In the genomic region with DNA sequence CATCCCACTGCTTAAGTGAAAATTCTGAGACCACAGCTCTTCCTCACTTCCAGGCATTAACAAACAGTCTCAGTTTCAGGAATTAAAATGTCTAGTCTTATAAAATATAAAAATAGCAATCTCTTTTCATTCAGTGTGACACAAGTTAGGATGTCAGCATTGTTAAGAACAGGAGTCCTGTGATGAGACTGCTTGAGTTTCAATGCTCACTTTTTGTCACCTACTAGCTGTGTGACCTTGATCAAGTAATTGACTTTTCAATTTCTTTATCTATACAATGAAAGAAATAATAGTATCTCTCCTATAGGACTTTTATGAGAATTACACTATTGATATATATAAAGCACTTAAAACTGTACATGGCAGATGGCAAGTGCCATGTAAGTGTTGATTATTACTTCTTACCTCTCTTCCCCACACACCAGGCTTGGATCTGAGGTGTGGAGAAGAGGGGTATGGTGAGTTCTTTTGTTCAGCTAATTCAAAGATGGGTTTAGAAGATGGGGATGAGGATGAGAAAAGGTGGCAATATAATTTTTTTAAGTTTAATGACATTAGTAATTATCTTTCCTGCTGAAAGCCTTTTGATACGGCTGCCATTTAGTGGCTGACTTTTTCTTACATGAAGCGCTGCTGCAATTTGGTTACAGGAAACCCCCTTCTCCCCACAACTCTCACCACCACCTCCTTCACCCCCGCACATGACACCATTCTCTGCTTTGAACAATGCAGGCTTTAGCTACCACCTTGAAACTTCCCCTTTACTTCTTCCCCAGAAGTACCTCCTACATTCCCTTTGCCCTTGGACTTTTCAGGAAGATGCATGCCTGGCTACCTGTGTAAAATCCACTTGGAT, we compare ENCODE assay signal across 11 cellular contexts. TPM values are rescaled to one million over a fixed set of nuclear protein-coding genes. Genes with fewer than 3 reads are reported as not detected.
DNase-seq lines count a peak whose midpoint lies in the region; ATAC-seq, FAIRE-seq and TF ChIP-seq lines count a peak whose summit lies in the region.
"Had no signal": no experiment of that assay in that cellular context is flagged by ENCODE, and none has a peak within 500 bp of the region (broad histone marks: within the 10 kb centered on the region; RNA-seq: fewer than 3 reads in every experiment).

No MANE protein-coding gene starts in this region.

- peak; percentile 11 for DNase-seq in GM12891 (ENCODE audit: insufficient read length, low spot score)
- peak; percentile 42 for DNase-seq in GM12878 (ENCODE audit: low read depth, low spot score)
- no peak for DNase-seq in lower lobe of right lung
- DNase-seq in NCI-H1436 treated with DMSO at 0.1 percent for 48 hours (lab: John Stamatoyannopoulos, UW): no peak
- no peak for DNase-seq in dorsolateral prefrontal cortex
- DNase-seq in psoas muscle: no peak
- DNase-seq: WERI-Rb-1 had no signal

- TF ChIP-seq POLR2A in GM12891 (IDR thresholded peaks at IDR 0.05; ENCODE audit: low read depth, low read length) (no peak), GM12878 (IDR thresholded peaks at IDR 0.05; ENCODE audit: low read depth, low read length) (no peak)

- SMC1A ChIA-PET in GM12878 (lab: Charles Lee; ENCODE audit: uncharacterized antibody, unreplicated experiment): interaction anchor here (0.6 to 3.7 kb wide), 18 partner anchors 9 to 199 kb away, joined by 3 to 26 read pairs (median 4); a partner anchor contains a TSS

- TF ChIP-seq EP300 in GM12878 (IDR thresholded peaks at IDR 0.05; ENCODE audit: borderline replicate concordance in 1 of 2, control insufficient read depth in 1 of 2, low read depth in 2 of 2, low read length in 2 of 2): peak in 1 of 2 experiments; percentile 56; a peak in 2 of 4 replicates

- FAIRE-seq in GM12891 (lab: Jason Lieb, UNC) (peak; percentile 67), GM12878 (lab: Jason Lieb, UNC) (peak; percentile 38)

- 2% methylated on average over 3 of the region's 3 CpGs for WGBS in GM12878 (ENCODE audit: insufficient coverage, insufficient replicate concordance, low lambda C conversion rate, missing lambda C conversion rate)
- 83 to 93% (median 86%) methylated on average over 3 of the region's 3 CpGs for WGBS in psoas muscle, 3 donors

- H4K20me1 ChIP-seq in GM12878 (ENCODE audit: control insufficient read depth, insufficient read depth): no peaks in the 10 kb centered on the region

- POLR2A ChIA-PET in GM12878 (lab: Charles Lee): interaction anchor here (0.5 to 2.1 kb wide), 4 partner anchors 21 to 75 kb away, joined by 3 to 10 read pairs (median 4); a partner anchor contains a TSS

- intact Hi-C loops in GM12878 (cut with micrococcal nuclease; ENCODE audit: unreplicated experiment) (no loop called here), lower lobe of right lung (cut with DNase I) (no loop called here), dorsolateral prefrontal cortex (cut with DNase I) (no loop called here), psoas muscle (cut with DNase I) (no loop called here)

- H3K4me3 ChIP-seq in GM12878: no peak overlapping the region
- H3K4me3 ChIP-seq in lower lobe of right lung: no peak overlapping the region
- H3K4me3 ChIP-seq in dorsolateral prefrontal cortex: no peak overlapping the region
- H3K4me3 ChIP-seq in psoas muscle: no peak overlapping the region

- H3K79me2 ChIP-seq in GM12878 (ENCODE audit: control insufficient read depth, insufficient read depth, low read length): no peaks in the 10 kb centered on the region

- ATAC-seq in GM21423 (IDR thresholded peaks at IDR 0.05; ENCODE audit: unreplicated experiment) (peak; percentile 92), HG03442 (IDR thresholded peaks at IDR 0.05; ENCODE audit: unreplicated experiment) (peak; percentile 96), GM12878 (peak; percentile 97), lower lobe of right lung (no peak), psoas muscle (no peak)

- H3K27me3 ChIP-seq in GM12878 (replicated peaks in 1 of 2; ENCODE audit: control insufficient read depth in 2 of 2, insufficient read depth in 2 of 2, low read length in 1 of 2) (no peaks in the 10 kb centered on the region), lower lobe of right lung (ENCODE audit: low read depth) (no peaks in the 10 kb centered on the region), dorsolateral prefrontal cortex (peaks cover 0 to 4% (median 0%) of the 10 kb centered on the region in 45 donors), psoas muscle (ENCODE audit: insufficient read depth in 3 of 3, low read length in 2 of 3) (no peaks in the 10 kb centered on the region)

- H3K36me3 ChIP-seq in GM12878 (ENCODE audit: control insufficient read depth in 2 of 2, insufficient read depth in 2 of 2, low read length in 1 of 2) (no peaks in the 10 kb centered on the region), lower lobe of right lung (no peaks in the 10 kb centered on the region), psoas muscle (ENCODE audit: insufficient read depth in 1 of 2, low read depth in 1 of 2) (no peaks in the 10 kb centered on the region)
- H3K36me3 ChIP-seq: WERI-Rb-1 had no signal

- peak overlapping the region; percentile 61 for H2AFZ ChIP-seq in GM12878 (ENCODE audit: control insufficient read depth, low read depth, low read length)

- in situ Hi-C loops in GM12878 (cut with MboI): no loop called here

- no peak for TF ChIP-seq RAD21 in GM12878 (IDR thresholded peaks at IDR 0.05; ENCODE audit: insufficient read depth, low read depth, low read length)

- H3K9me3 ChIP-seq in GM12878 (replicated peaks; ENCODE audit: control insufficient read depth, insufficient read depth, low read length): no peaks in the 10 kb centered on the region
- H3K9me3 ChIP-seq in lower lobe of right lung: no peaks in the 10 kb centered on the region
- no peaks in the 10 kb centered on the region for H3K9me3 ChIP-seq in psoas muscle

- peak overlapping the region; percentile 75 for H3K4me2 ChIP-seq in GM12878 (ENCODE audit: control insufficient read depth, insufficient read depth)

- TF ChIP-seq CTCF in GM12878 (IDR thresholded peaks at IDR 0.05 in 2 of 3, conservative IDR thresholded peaks at IDR 0.05 in 1 of 3; ENCODE audit: control insufficient read depth in 2 of 3, extremely low read depth in 1 of 3, insufficient read depth in 1 of 3, low read depth in 3 of 3, low read length in 3 of 3): no peak
- no peak for TF ChIP-seq CTCF in lower lobe of right lung (IDR thresholded peaks at IDR 0.05)
- TF ChIP-seq CTCF in dorsolateral prefrontal cortex (IDR thresholded peaks at IDR 0.05 in 54 of 56, conservative IDR thresholded peaks at IDR 0.05 in 2 of 56; ENCODE audit: low read depth in 1 of 56, partially characterized antibody in 56 of 56): no peak
- TF ChIP-seq CTCF in psoas muscle (IDR thresholded peaks at IDR 0.05): no peak

- RAD21 ChIA-PET in GM12878 (lab: Charles Lee; ENCODE audit: unreplicated experiment): interaction anchor here (1.3 to 2.4 kb wide), 7 partner anchors 9 to 75 kb away, joined by 3 to 12 read pairs (median 8); a partner anchor contains a TSS

- no TSS peak for BruUV-seq in GM12878 (replicated peaks; lab: Mats Ljungman, UMichigan)

- no peak overlapping the region; the same call in 1 of the 2 replicates for H3K9ac ChIP-seq in GM12878 (ENCODE audit: control insufficient read depth, insufficient read depth, low read length)

- CTCF ChIA-PET in GM12878 (lab: Yijun Ruan, JAX): interaction anchor here (0.8 to 6.8 kb wide), 8 partner anchors 9 to 49 kb away, joined by 3 to 46 read pairs (median 3); no protein-coding TSS in a partner anchor

- H3K27ac ChIP-seq in GM12878 (ENCODE audit: control insufficient read depth, insufficient read depth) (peak overlapping the region; percentile 71), lower lobe of right lung (no peak overlapping the region), dorsolateral prefrontal cortex (no peak overlapping the region), psoas muscle (no peak overlapping the region)
- H3K27ac ChIP-seq: WERI-Rb-1 had no signal

- peaks cover 11% of the 10 kb centered on the region for H3K4me1 ChIP-seq in GM12878 (ENCODE audit: control insufficient read depth, insufficient read depth, low read length)
- no peaks in the 10 kb centered on the region for H3K4me1 ChIP-seq in lower lobe of right lung
- no peaks in the 10 kb centered on the region for H3K4me1 ChIP-seq in psoas muscle

TF ChIP-seq in GM12891, 5 proteins besides CTCF, POLR2A, EP300 and RAD21:
- TF ChIP-seq TAF1 (IDR thresholded peaks at IDR 0.05; ENCODE audit: low read depth, low read length) (no peak), POU2F2 (IDR thresholded peaks at IDR 0.05; ENCODE audit: low read depth, low read length) (peak; percentile 93; the same call in 1 of the 2 replicates)

TF ChIP-seq in GM12878, 131 proteins besides CTCF, POLR2A, EP300 and RAD21 (continues in another document):
- TF ChIP-seq ZNF207 (IDR thresholded peaks at IDR 0.05; ENCODE audit: borderline replicate concordance) (no peak), YY1 (IDR thresholded peaks at IDR 0.05; ENCODE audit: low read depth, low read length) (peak; percentile 80), SREBF2 (IDR thresholded peaks at IDR 0.05; ENCODE audit: low read length) (no peak)

RNA-seq across cellular contexts. Expression of a gene that starts 20.8 kb away (rescaled TPM):
- 0.22 TPM for polyA plus RNA-seq in GM12891 (2012; ENCODE audit: low read depth, missing spikeins)
- total RNA-seq in GM12878 (2013; cell fraction: nucleolus; rRNA removed): 1.3 and 2.0 TPM in 2 replicates
- 0.16 and 0.28 TPM in 2 replicates for total RNA-seq in GM12878 (2014; rRNA removed)
- 0.22 and 0.32 TPM in 2 replicates for total RNA-seq in GM12878 (2014; rRNA removed; fragmentation: Illumina TruSeq; extraction: Trizol)
- total RNA-seq in GM12878 (2021): 0.37 TPM in 1 of 2 replicates, not detected in the other
- polyA plus RNA-seq in GM12878 (2011; ENCODE audit: low read depth): not detected
- 0.88 and 1.1 TPM in 2 replicates for polyA plus RNA-seq in GM12878 (2011; rRNA removed)
- 0.13 and 0.15 TPM in 2 replicates for polyA plus RNA-seq in GM12878 (2011; cell fraction: cytosol; rRNA removed)
- 0.88 and 1.6 TPM in 2 replicates for polyA plus RNA-seq in GM12878 (2011; cell fraction: nucleus; rRNA removed)
- polyA plus RNA-seq in GM12878 (2012): 0.09 and 0.18 TPM in 2 replicates
- polyA plus RNA-seq in GM12878 (2014; fragmentation: Illumina TruSeq; extraction: Trizol): 0.26 TPM in 1 of 2 replicates, not detected in the other
- polyA plus RNA-seq in GM12878 (2014; fragmentation: Nextera tagmentation; extraction: Ambion mirVana): under 1 TPM; 0.20 to 0.26 TPM
- polyA plus RNA-seq in GM12878 (2014; rRNA removed): 0.40 TPM in 1 of 2 replicates, not detected in the other
- polyA plus RNA-seq in GM12878 (2016; fragmentation: Nextera tagmentation; extraction: Ambion mirVana): under 1 TPM; 0.14 to 0.37 TPM
- polyA minus RNA-seq in GM12878 (2011; rRNA and poly(A)+ RNA removed): 0.57 and 0.59 TPM in 2 replicates
- polyA minus RNA-seq in GM12878 (2011; cell fraction: cytosol; rRNA and poly(A)+ RNA removed): not detected in 2 replicates
- 0.67 and 0.97 TPM in 2 replicates for polyA minus RNA-seq in GM12878 (2011; cell fraction: nucleus; rRNA and poly(A)+ RNA removed)
- not detected for total RNA-seq in lower lobe of right lung
- under 1 TPM in 1 of 120 experiments, not detected in 119; 0.31 TPM for total RNA-seq in dorsolateral prefrontal cortex
- total RNA-seq in psoas muscle: 1 to 10 TPM in 3 of 4 donors, under 1 TPM in 1; 0.19 to 3.2 (median 2.4) TPM
- 1 to 10 TPM in 1 of 3 donors, under 1 TPM in 1, not detected in 1; 0.13 to 1.7 TPM for polyA plus RNA-seq in psoas muscle
- total RNA-seq: fibroblast of lung, osteocyte had no signal
- polyA plus RNA-seq: fibroblast of lung had no signal

Comparison
In these comparisons a context has a peak if more than half of its experiments do, and no peak if none do; other contexts are left out.
1. DNase-seq: peak in GM12891 (single experiment) and GM12878 (single experiment); none in lower lobe of right lung (single experiment), NCI-H1436 treated with DMSO at 0.1 percent for 48 hours (single experiment), dorsolateral prefrontal cortex (0 of 10) and psoas muscle (0 of 2).
2. ATAC-seq: peak in GM21423 (single experiment), HG03442 (single experiment) and GM12878 (single experiment); none in lower lobe of right lung (0 of 2) and psoas muscle (0 of 4).